In the genomic region with DNA sequence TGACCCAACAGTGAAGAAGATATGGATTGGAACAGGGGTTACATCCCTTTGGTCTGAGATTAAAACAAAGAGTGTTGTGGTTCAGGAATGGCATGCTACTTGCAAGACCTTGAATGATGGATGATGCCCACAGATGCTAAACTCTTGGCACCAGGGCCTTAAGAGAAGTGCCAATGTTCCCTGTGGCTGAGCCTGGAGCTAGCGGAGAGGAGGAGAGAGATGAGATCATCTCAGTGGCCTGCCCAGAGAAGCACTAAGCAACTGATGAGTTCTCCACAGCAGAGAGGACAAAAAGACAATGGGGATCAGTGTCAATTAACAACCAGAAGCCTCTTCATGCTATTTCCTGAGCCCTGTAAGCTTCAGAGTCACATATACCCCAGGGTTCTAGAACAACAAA, we compare ENCODE assay signal across 1 cellular context.
TF ChIP-seq lines count a peak whose summit lies in the region.

No MANE protein-coding gene starts in this region.

TF ChIP-seq in SK-N-SH treated with all-trans-retinoic acid at 6 μM for 48 hours, 23 proteins besides CTCF, POLR2A, EP300 and RAD21 (continued from another document):
- TF ChIP-seq, protein P1, sequence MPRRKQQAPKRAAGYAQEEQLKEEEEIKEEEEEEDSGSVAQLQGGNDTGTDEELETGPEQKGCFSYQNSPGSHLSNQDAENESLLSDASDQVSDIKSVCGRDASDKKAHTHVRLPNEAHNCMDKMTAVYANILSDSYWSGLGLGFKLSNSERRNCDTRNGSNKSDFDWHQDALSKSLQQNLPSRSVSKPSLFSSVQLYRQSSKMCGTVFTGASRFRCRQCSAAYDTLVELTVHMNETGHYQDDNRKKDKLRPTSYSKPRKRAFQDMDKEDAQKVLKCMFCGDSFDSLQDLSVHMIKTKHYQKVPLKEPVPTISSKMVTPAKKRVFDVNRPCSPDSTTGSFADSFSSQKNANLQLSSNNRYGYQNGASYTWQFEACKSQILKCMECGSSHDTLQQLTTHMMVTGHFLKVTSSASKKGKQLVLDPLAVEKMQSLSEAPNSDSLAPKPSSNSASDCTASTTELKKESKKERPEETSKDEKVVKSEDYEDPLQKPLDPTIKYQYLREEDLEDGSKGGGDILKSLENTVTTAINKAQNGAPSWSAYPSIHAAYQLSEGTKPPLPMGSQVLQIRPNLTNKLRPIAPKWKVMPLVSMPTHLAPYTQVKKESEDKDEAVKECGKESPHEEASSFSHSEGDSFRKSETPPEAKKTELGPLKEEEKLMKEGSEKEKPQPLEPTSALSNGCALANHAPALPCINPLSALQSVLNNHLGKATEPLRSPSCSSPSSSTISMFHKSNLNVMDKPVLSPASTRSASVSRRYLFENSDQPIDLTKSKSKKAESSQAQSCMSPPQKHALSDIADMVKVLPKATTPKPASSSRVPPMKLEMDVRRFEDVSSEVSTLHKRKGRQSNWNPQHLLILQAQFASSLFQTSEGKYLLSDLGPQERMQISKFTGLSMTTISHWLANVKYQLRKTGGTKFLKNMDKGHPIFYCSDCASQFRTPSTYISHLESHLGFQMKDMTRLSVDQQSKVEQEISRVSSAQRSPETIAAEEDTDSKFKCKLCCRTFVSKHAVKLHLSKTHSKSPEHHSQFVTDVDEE (CRISPR knock-in tag; IDR thresholded peaks at IDR 0.05): no peak
- no peak for TF ChIP-seq ESRRG (CRISPR knock-in tag; IDR thresholded peaks at IDR 0.05)
- TF ChIP-seq ZNF70 (CRISPR knock-in tag; IDR thresholded peaks at IDR 0.05): no peak
